Comparison of ENCODE assay signal across 18 cellular contexts in the genomic region with DNA sequence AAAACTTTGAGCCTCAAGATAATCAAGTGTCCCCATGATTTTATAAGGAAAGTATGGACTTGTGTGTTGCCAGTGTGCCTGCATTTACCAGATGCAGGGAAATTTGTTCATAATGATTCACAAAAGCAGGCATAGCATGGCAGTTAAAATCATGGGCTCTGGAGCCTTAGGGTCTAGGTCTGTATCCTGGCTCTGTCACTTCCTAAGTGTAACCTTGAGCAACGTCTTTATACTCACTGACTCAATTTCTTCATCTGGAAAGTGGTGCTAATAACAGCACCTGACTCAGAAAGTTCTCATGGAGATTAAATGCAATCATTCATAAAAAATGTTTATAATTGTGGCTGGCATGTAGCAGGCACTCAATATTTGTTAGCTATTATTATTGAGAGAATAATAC.
"Had no signal": no experiment of that assay in that cellular context is flagged by ENCODE, and none has a peak within 500 bp of the region (broad histone marks: within the 10 kb centered on the region; RNA-seq: fewer than 3 reads in every experiment).

No MANE protein-coding gene starts in this region.

- H3K27me3 Mint-ChIP-seq: activated B cell treated with CpG ODN at 0.5 μM for 24 hours had no signal

- ATAC-seq: activated CD8-positive, alpha-beta T cell treated with anti-CD3 and anti-CD28 coated beads for 36 hours; activated T-cell treated with anti-CD3 and anti-CD28 coated beads, Interleukin-2, amount 50 U/mL, for 4 hours; left lung; stimulated activated effector memory CD8-positive, alpha-beta T cell treated with anti-CD3 and anti-CD28 coated beads, Interleukin-12 subunit alpha, Interleukin-12 subunit beta, amount 100 ng/mL, for 72 hours had no signal

- H3K4me1 ChIP-seq: left lung, tibial artery had no signal

- DNase-seq: activated B cell treated with CpG ODN at 0.5 μM for 24 hours; activated CD4-positive, alpha-beta T cell treated with anti-CD3 and anti-CD28 coated beads for 48 hours; activated CD8-positive, alpha-beta T cell treated with anti-CD3 and anti-CD28 coated beads for 36 hours; activated effector memory CD4-positive, alpha-beta T cell treated with Interleukin-2 at 50 U/mL for 16 hours; activated T-cell treated with anti-CD3 and anti-CD28 coated beads, Interleukin-2, amount 50 U/mL, for 4 hours; amniotic stem cell; central memory CD4-positive, alpha-beta T cell; cortex of kidney; effector CD8-positive, alpha-beta T cell; left lung; mammary epithelial cell; naive B cell; ovary; tibial artery had no signal

- H3K4me3 ChIP-seq: left lung, neural progenitor cell, ovary, tibial artery had no signal

- H3K27me3 ChIP-seq: left lung, neural progenitor cell, ovary, tibial artery had no signal

- H3K9me3 ChIP-seq: left lung, ovary, tibial artery had no signal

- H3K27ac Mint-ChIP-seq: activated B cell treated with CpG ODN at 0.5 μM for 24 hours; activated CD8-positive, alpha-beta T cell treated with anti-CD3 and anti-CD28 coated beads for 36 hours; activated naive CD4-positive, alpha-beta T cell treated with anti-CD3 and anti-CD28 coated beads, Interleukin-2, amount 50 U/mL, for 24 hours; naive B cell; neural progenitor cell; stimulated activated effector memory CD8-positive, alpha-beta T cell treated with anti-CD3 and anti-CD28 coated beads, Interleukin-12 subunit alpha, Interleukin-12 subunit beta, amount 100 ng/mL, for 72 hours; T-helper 1 cell treated with Interleukin-12 subunit alpha and Interleukin-12 subunit beta and Interleukin-4 antibody, amounts not matched to agents 30 μg/mL and 1 μg/mL, for 36 hours had no signal

- H3K4me1 Mint-ChIP-seq: activated B cell treated with CpG ODN at 0.5 μM for 24 hours; activated naive CD4-positive, alpha-beta T cell treated with anti-CD3 and anti-CD28 coated beads, Interleukin-2, amount 50 U/mL, for 24 hours; naive B cell; stimulated activated effector memory CD8-positive, alpha-beta T cell treated with anti-CD3 and anti-CD28 coated beads, Interleukin-12 subunit alpha, Interleukin-12 subunit beta, amount 100 ng/mL, for 72 hours had no signal

- H3K4me3 Mint-ChIP-seq: activated B cell treated with CpG ODN at 0.5 μM for 24 hours; activated CD8-positive, alpha-beta T cell treated with anti-CD3 and anti-CD28 coated beads for 36 hours; activated naive CD4-positive, alpha-beta T cell treated with anti-CD3 and anti-CD28 coated beads, Interleukin-2, amount 50 U/mL, for 24 hours; activated T-cell treated with anti-CD3 and anti-CD28 coated beads, Interleukin-2, amount 50 U/mL, for 4 hours; naive B cell; neural progenitor cell; stimulated activated effector memory CD8-positive, alpha-beta T cell treated with anti-CD3 and anti-CD28 coated beads, Interleukin-12 subunit alpha, Interleukin-12 subunit beta, amount 100 ng/mL, for 72 hours; T-helper 1 cell treated with Interleukin-12 subunit alpha and Interleukin-12 subunit beta and Interleukin-4 antibody, amounts not matched to agents 30 μg/mL and 1 μg/mL, for 36 hours had no signal

- H3K36me3 ChIP-seq: left lung, neural progenitor cell, ovary, tibial artery had no signal

- H3K27ac ChIP-seq: left lung, neural progenitor cell, ovary, tibial artery had no signal

- H3K36me3 Mint-ChIP-seq: activated naive CD4-positive, alpha-beta T cell treated with anti-CD3 and anti-CD28 coated beads, Interleukin-2, amount 50 U/mL, for 24 hours; naive B cell; neural progenitor cell; stimulated activated effector memory CD8-positive, alpha-beta T cell treated with anti-CD3 and anti-CD28 coated beads, Interleukin-12 subunit alpha, Interleukin-12 subunit beta, amount 100 ng/mL, for 72 hours had no signal

- H3K9me3 Mint-ChIP-seq: activated naive CD4-positive, alpha-beta T cell treated with anti-CD3 and anti-CD28 coated beads, Interleukin-2, amount 50 U/mL, for 24 hours; activated T-cell treated with anti-CD3 and anti-CD28 coated beads, Interleukin-2, amount 50 U/mL, for 4 hours; neural progenitor cell; stimulated activated effector memory CD8-positive, alpha-beta T cell treated with anti-CD3 and anti-CD28 coated beads, Interleukin-12 subunit alpha, Interleukin-12 subunit beta, amount 100 ng/mL, for 72 hours; T-helper 1 cell treated with Interleukin-12 subunit alpha and Interleukin-12 subunit beta and Interleukin-4 antibody, amounts not matched to agents 30 μg/mL and 1 μg/mL, for 36 hours had no signal
